In the genomic region with DNA sequence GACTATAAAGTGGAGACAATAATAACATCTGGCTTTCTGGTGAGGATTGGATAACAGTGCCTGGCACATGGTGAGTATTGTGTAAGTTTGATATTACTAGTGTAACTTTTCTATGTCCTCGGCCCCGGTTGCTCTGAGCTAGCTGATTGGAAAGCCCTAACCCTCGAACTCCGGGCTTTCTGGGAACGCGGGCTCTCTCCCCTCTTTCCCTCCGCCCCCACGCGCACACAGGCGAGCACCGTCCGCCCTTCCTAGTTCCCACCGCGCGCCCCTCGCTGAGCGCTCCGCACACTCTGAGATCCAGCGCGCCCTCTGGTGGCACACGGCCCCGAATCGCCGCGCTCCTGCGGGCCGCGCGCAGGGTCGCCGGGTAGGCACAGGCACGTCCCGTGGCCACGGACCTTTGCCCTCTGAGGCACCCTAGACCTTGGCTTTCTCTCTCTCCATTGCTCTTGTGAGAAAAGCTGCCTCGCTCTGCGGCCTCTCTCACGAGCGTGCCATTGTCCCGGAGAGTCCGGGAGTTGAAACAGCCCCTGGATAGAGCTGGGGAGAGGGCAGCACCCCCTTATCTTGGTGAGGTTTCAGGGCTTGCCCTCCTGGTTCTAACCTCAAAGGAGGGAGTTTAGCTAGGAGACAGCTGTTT, we compare ENCODE assay signal across 1 cellular context.
TF ChIP-seq lines count a peak whose summit lies in the region.

No MANE protein-coding gene starts in this region.

TF ChIP-seq in HepG2, 621 proteins besides CTCF, POLR2A, EP300 and RAD21 (continued from another document):
- TF ChIP-seq, protein P1, sequence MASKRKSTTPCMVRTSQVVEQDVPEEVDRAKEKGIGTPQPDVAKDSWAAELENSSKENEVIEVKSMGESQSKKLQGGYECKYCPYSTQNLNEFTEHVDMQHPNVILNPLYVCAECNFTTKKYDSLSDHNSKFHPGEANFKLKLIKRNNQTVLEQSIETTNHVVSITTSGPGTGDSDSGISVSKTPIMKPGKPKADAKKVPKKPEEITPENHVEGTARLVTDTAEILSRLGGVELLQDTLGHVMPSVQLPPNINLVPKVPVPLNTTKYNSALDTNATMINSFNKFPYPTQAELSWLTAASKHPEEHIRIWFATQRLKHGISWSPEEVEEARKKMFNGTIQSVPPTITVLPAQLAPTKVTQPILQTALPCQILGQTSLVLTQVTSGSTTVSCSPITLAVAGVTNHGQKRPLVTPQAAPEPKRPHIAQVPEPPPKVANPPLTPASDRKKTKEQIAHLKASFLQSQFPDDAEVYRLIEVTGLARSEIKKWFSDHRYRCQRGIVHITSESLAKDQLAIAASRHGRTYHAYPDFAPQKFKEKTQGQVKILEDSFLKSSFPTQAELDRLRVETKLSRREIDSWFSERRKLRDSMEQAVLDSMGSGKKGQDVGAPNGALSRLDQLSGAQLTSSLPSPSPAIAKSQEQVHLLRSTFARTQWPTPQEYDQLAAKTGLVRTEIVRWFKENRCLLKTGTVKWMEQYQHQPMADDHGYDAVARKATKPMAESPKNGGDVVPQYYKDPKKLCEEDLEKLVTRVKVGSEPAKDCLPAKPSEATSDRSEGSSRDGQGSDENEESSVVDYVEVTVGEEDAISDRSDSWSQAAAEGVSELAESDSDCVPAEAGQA (IDR thresholded peaks at IDR 0.05; ENCODE audit: low read depth) = no peak
- TF ChIP-seq, protein P1 (CRISPR knock-in tag; IDR thresholded peaks at IDR 0.05; ENCODE audit: borderline replicate concordance) = no peak
- TF ChIP-seq, protein P2, sequence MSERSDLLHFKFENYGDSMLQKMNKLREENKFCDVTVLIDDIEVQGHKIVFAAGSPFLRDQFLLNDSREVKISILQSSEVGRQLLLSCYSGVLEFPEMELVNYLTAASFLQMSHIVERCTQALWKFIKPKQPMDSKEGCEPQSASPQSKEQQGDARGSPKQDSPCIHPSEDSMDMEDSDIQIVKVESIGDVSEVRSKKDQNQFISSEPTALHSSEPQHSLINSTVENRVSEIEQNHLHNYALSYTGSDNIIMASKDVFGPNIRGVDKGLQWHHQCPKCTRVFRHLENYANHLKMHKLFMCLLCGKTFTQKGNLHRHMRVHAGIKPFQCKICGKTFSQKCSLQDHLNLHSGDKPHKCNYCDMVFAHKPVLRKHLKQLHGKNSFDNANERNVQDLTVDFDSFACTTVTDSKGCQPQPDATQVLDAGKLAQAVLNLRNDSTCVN (CRISPR knock-in tag; IDR thresholded peaks at IDR 0.05; ENCODE audit: borderline replicate concordance) = peak; percentile 57; the same call in 1 of the 2 replicates
- TF ChIP-seq PHF20 (CRISPR knock-in tag; IDR thresholded peaks at IDR 0.05) (peak; percentile 45; the same call in 1 of the 2 replicates), FLYWCH1 (CRISPR knock-in tag; IDR thresholded peaks at IDR 0.05) (0 out of 2 replicates have a peak, but pooled peaks have one; percentile 40), ZNF543 (CRISPR knock-in tag; IDR thresholded peaks at IDR 0.05) (0 out of 2 replicates have a peak, but pooled peaks have one; percentile 41), CHD4 (IDR thresholded peaks at IDR 0.05; ENCODE audit: borderline replicate concordance, low read length) (no peak), KMT2B (CRISPR knock-in tag; IDR thresholded peaks at IDR 0.05) (0 out of 2 replicates have a peak, but pooled peaks have one; percentile 28), ZNF564 (CRISPR knock-in tag; IDR thresholded peaks at IDR 0.05) (peak; percentile 49; the same call in 1 of the 2 replicates), SP140L (CRISPR knock-in tag; IDR thresholded peaks at IDR 0.05; ENCODE audit: borderline replicate concordance) (no peak), CBX1 (IDR thresholded peaks at IDR 0.05; ENCODE audit: low read depth) (peak; percentile 83), TBX2 (CRISPR knock-in tag; IDR thresholded peaks at IDR 0.05; ENCODE audit: borderline replicate concordance) (peak; percentile 45; the same call in 1 of the 2 replicates), PPARG (CRISPR knock-in tag; conservative IDR thresholded peaks at IDR 0.05) (0 out of 2 replicates have a peak, but pooled peaks have one; percentile 10), HMG20A (CRISPR knock-in tag; IDR thresholded peaks at IDR 0.05; ENCODE audit: borderline replicate concordance) (0 out of 2 replicates have a peak, but pooled peaks have one; percentile 26), ZNF333 (CRISPR knock-in tag; IDR thresholded peaks at IDR 0.05; ENCODE audit: borderline replicate concordance) (no peak), ZNF550 (CRISPR knock-in tag; IDR thresholded peaks at IDR 0.05; ENCODE audit: borderline replicate concordance) (no peak), GLI4 (CRISPR knock-in tag; IDR thresholded peaks at IDR 0.05; ENCODE audit: borderline replicate concordance) (no peak), ZNF720 (CRISPR knock-in tag; IDR thresholded peaks at IDR 0.05) (no peak), STAT5B (CRISPR knock-in tag; IDR thresholded peaks at IDR 0.05) (no peak)
- TF ChIP-seq, protein P3, sequence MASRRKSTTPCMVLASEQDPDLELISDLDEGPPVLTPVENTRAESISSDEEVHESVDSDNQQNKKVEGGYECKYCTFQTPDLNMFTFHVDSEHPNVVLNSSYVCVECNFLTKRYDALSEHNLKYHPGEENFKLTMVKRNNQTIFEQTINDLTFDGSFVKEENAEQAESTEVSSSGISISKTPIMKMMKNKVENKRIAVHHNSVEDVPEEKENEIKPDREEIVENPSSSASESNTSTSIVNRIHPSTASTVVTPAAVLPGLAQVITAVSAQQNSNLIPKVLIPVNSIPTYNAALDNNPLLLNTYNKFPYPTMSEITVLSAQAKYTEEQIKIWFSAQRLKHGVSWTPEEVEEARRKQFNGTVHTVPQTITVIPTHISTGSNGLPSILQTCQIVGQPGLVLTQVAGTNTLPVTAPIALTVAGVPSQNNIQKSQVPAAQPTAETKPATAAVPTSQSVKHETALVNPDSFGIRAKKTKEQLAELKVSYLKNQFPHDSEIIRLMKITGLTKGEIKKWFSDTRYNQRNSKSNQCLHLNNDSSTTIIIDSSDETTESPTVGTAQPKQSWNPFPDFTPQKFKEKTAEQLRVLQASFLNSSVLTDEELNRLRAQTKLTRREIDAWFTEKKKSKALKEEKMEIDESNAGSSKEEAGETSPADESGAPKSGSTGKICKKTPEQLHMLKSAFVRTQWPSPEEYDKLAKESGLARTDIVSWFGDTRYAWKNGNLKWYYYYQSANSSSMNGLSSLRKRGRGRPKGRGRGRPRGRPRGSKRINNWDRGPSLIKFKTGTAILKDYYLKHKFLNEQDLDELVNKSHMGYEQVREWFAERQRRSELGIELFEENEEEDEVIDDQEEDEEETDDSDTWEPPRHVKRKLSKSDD (CRISPR knock-in tag; IDR thresholded peaks at IDR 0.05; ENCODE audit: low read depth) = peak; percentile 68; the same call in 1 of the 2 replicates
- TF ChIP-seq, protein P4, sequence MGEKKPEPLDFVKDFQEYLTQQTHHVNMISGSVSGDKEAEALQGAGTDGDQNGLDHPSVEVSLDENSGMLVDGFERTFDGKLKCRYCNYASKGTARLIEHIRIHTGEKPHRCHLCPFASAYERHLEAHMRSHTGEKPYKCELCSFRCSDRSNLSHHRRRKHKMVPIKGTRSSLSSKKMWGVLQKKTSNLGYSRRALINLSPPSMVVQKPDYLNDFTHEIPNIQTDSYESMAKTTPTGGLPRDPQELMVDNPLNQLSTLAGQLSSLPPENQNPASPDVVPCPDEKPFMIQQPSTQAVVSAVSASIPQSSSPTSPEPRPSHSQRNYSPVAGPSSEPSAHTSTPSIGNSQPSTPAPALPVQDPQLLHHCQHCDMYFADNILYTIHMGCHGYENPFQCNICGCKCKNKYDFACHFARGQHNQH (CRISPR knock-in tag; IDR thresholded peaks at IDR 0.05) = peak; percentile 54; the same call in 1 of the 2 replicates
- TF ChIP-seq, protein P5, sequence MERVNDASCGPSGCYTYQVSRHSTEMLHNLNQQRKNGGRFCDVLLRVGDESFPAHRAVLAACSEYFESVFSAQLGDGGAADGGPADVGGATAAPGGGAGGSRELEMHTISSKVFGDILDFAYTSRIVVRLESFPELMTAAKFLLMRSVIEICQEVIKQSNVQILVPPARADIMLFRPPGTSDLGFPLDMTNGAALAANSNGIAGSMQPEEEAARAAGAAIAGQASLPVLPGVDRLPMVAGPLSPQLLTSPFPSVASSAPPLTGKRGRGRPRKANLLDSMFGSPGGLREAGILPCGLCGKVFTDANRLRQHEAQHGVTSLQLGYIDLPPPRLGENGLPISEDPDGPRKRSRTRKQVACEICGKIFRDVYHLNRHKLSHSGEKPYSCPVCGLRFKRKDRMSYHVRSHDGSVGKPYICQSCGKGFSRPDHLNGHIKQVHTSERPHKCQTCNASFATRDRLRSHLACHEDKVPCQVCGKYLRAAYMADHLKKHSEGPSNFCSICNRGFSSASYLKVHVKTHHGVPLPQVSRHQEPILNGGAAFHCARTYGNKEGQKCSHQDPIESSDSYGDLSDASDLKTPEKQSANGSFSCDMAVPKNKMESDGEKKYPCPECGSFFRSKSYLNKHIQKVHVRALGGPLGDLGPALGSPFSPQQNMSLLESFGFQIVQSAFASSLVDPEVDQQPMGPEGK (CRISPR knock-in tag; IDR thresholded peaks at IDR 0.05) = peak; percentile 62
